Comparison of ENCODE assay signal across 1 cellular context in the genomic region with DNA sequence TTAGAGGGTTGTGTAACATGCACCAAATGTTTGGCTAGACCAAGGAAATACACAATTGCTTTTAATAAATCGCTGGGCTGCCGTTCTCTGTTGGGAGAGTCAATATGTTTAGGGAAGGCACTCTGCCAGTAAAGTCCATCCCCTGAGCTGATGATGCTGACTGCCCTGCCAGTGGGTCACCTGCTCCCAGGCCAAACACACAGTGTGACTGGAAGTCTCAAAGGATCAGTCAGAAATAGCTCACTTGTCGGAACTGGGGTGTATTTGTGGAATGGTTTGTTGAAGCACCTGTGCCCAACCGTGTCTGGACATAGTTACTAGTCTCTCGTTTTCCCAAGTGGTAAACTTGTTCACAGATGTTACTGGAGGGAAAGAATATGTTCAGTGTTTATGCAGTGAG.
TF ChIP-seq lines count a peak whose summit lies in the region.

No MANE protein-coding gene starts in this region.

TF ChIP-seq in K562, 482 proteins besides CTCF, POLR2A, EP300 and RAD21:
- peak; percentile 54; the same call in 1 of the 2 replicates for TF ChIP-seq ZKSCAN1 (IDR thresholded peaks at IDR 0.05; ENCODE audit: low read depth, low read length)
- no peak for TF ChIP-seq FIP1L1 (IDR thresholded peaks at IDR 0.05; ENCODE audit: low read depth, low read length, poor library complexity, severe bottlenecking)
- TF ChIP-seq PTTG1 (tag; IDR thresholded peaks at IDR 0.05; ENCODE audit: low read depth) = no peak
TF ChIP-seq in K562: peak in this region for 1.
